ENCODE assay signal across 17 cellular contexts in genomic region chr14:61107148-61107641, GRCh38.
DNase-seq lines count a peak whose midpoint lies in the region; ATAC-seq and TF ChIP-seq lines count a peak whose summit lies in the region.
"Had no signal": no experiment of that assay in that cellular context is flagged by ENCODE, and none has a peak within 500 bp of the region (broad histone marks: within the 10 kb centered on the region; RNA-seq: fewer than 3 reads in every experiment).

No MANE protein-coding gene starts in this region.

- no peak overlapping the region for H3K4me3 ChIP-seq in heart left ventricle
- no peak overlapping the region for H3K4me3 ChIP-seq in colonic mucosa
- no peak overlapping the region for H3K4me3 ChIP-seq in mesenchymal stem cell (ENCODE audit: insufficient read depth in 1 of 2, low read depth in 1 of 2, low read length in 2 of 2)
- no peak overlapping the region for H3K4me3 ChIP-seq in uterus
- no peak overlapping the region for H3K4me3 ChIP-seq in tibial artery

- no peak overlapping the region for H3K27ac Mint-ChIP-seq in stimulated activated naive CD8-positive, alpha-beta T cell treated with anti-CD3 and anti-CD28 coated beads, Interleukin-15, amount 100 ng/mL, for 72 hours
- H3K27ac Mint-ChIP-seq in activated CD4-positive, alpha-beta T cell treated with anti-CD3 and anti-CD28 coated beads for 36 hours = no peak overlapping the region
- H3K27ac Mint-ChIP-seq: CD4-positive, alpha-beta memory T cell; IgD-negative memory B cell; mesothelial cell of epicardium had no signal

- H3K4me1 Mint-ChIP-seq in stimulated activated naive CD8-positive, alpha-beta T cell treated with anti-CD3 and anti-CD28 coated beads, Interleukin-15, amount 100 ng/mL, for 72 hours = peaks cover 21% of the 10 kb centered on the region
- peaks cover 21% of the 10 kb centered on the region for H3K4me1 Mint-ChIP-seq in activated CD4-positive, alpha-beta T cell treated with anti-CD3 and anti-CD28 coated beads for 36 hours

- no peak overlapping the region for H3K4me3 Mint-ChIP-seq in stimulated activated naive CD8-positive, alpha-beta T cell treated with anti-CD3 and anti-CD28 coated beads, Interleukin-15, amount 100 ng/mL, for 72 hours
- no peak overlapping the region for H3K4me3 Mint-ChIP-seq in activated CD4-positive, alpha-beta T cell treated with anti-CD3 and anti-CD28 coated beads for 36 hours
- H3K4me3 Mint-ChIP-seq: CD4-positive, alpha-beta memory T cell; IgD-negative memory B cell; mesothelial cell of epicardium had no signal

- H3K9me3 ChIP-seq in heart left ventricle = no peaks in the 10 kb centered on the region
- no peaks in the 10 kb centered on the region for H3K9me3 ChIP-seq in colonic mucosa
- no peaks in the 10 kb centered on the region for H3K9me3 ChIP-seq in mesenchymal stem cell (ENCODE audit: control insufficient read depth, low read length)
- no peaks in the 10 kb centered on the region for H3K9me3 ChIP-seq in uterus
- H3K9me3 ChIP-seq in tibial artery = no peaks in the 10 kb centered on the region

- peak overlapping the region in 1 of 2 experiments; percentile 83 for H3K14ac ChIP-seq in mesenchymal stem cell (ENCODE audit: low read length in 2 of 2)

- H3K4me1 ChIP-seq in heart left ventricle = peaks cover 0 to 67% (median 33%) of the 10 kb centered on the region in 12 donors
- H3K4me1 ChIP-seq in colonic mucosa = no peaks in the 10 kb centered on the region
- peaks cover 29% of the 10 kb centered on the region for H3K4me1 ChIP-seq in mesenchymal stem cell (ENCODE audit: control insufficient read depth, insufficient read depth, low read depth, low read length)
- H3K4me1 ChIP-seq in uterus = no peaks in the 10 kb centered on the region
- H3K4me1 ChIP-seq in tibial artery = peaks cover 6 to 43% (median 36%) of the 10 kb centered on the region in 4 donors

- H2AK5ac ChIP-seq in mesenchymal stem cell (ENCODE audit: low read length, severe bottlenecking) = peak overlapping the region; percentile 10

- H3K27ac ChIP-seq in heart left ventricle = peak overlapping the region in 1 of 12 donors; percentile 13
- no peak overlapping the region for H3K27ac ChIP-seq in colonic mucosa
- H3K27ac ChIP-seq in mesenchymal stem cell (ENCODE audit: low read length, poor library complexity, severe bottlenecking) = no peak overlapping the region
- H3K27ac ChIP-seq in uterus = no peak overlapping the region
- H3K27ac ChIP-seq in tibial artery = no peak overlapping the region
- H3K27ac ChIP-seq: foreskin keratinocyte had no signal

- peak overlapping the region in 1 of 2 experiments; percentile 80 for H3K18ac ChIP-seq in mesenchymal stem cell (ENCODE audit: low read depth in 1 of 2, low read length in 2 of 2)

- H2BK15ac ChIP-seq in mesenchymal stem cell (ENCODE audit: low read depth, poor library complexity, severe bottlenecking) = peak overlapping the region; percentile 35

- 38 to 66% (median 56%) methylated on average over 13 of the region's 13 CpGs for WGBS in heart left ventricle, 4 donors
- 91% methylated on average over 13 of the region's 13 CpGs for WGBS in mesenchymal stem cell

- intact Hi-C loops in heart left ventricle (cut with DNase I) (no loop called here), cardiac septum (cut with DNase I) (no loop called here), colonic mucosa (cut with DNase I) (no loop called here), uterus (cut with DNase I; ENCODE audit: low total_unique reads) (no loop called here), tibial artery (cut with DNase I; ENCODE audit: low total_unique reads) (no loop called here)
- intact Hi-C loops in activated CD4-positive, alpha-beta T cell treated with anti-CD3 and anti-CD28 coated beads for 36 hours (cut with DNase I, micrococcal nuclease) = no loop called here

- peaks cover 19% of the 10 kb centered on the region for H3K27me3 Mint-ChIP-seq in stimulated activated naive CD8-positive, alpha-beta T cell treated with anti-CD3 and anti-CD28 coated beads, Interleukin-15, amount 100 ng/mL, for 72 hours
- H3K27me3 Mint-ChIP-seq in activated CD4-positive, alpha-beta T cell treated with anti-CD3 and anti-CD28 coated beads for 36 hours = peaks cover 4% of the 10 kb centered on the region

- TF ChIP-seq CTCF in heart left ventricle (IDR thresholded peaks at IDR 0.05) (peak in 1 of 12 donors; percentile 0), colonic mucosa (IDR thresholded peaks at IDR 0.05) (no peak), uterus (IDR thresholded peaks at IDR 0.05) (no peak), tibial artery (IDR thresholded peaks at IDR 0.05) (no peak)

- H2BK120ac ChIP-seq in mesenchymal stem cell (ENCODE audit: low read depth, low read length) = no peak overlapping the region

- no peaks in the 10 kb centered on the region for H3K9me3 Mint-ChIP-seq in stimulated activated naive CD8-positive, alpha-beta T cell treated with anti-CD3 and anti-CD28 coated beads, Interleukin-15, amount 100 ng/mL, for 72 hours
- no peaks in the 10 kb centered on the region for H3K9me3 Mint-ChIP-seq in activated CD4-positive, alpha-beta T cell treated with anti-CD3 and anti-CD28 coated beads for 36 hours (ENCODE audit: low read depth)
- H3K9me3 Mint-ChIP-seq: mesothelial cell of epicardium had no signal

- H2BK5ac ChIP-seq in mesenchymal stem cell (ENCODE audit: low read depth, low read length, poor library complexity, severe bottlenecking) = no peak overlapping the region

- no peaks in the 10 kb centered on the region for H3K36me3 ChIP-seq in heart left ventricle
- no peaks in the 10 kb centered on the region for H3K36me3 ChIP-seq in colonic mucosa
- H3K36me3 ChIP-seq in mesenchymal stem cell (ENCODE audit: control insufficient read depth in 1 of 2, insufficient read depth in 2 of 2, low read depth in 1 of 2, low read length in 2 of 2) = peaks cover 2 to 4% of the 10 kb centered on the region in 2 experiments
- H3K36me3 ChIP-seq in uterus = no peaks in the 10 kb centered on the region
- H3K36me3 ChIP-seq in tibial artery = no peaks in the 10 kb centered on the region

- H3K79me1 ChIP-seq in mesenchymal stem cell (replicated peaks; ENCODE audit: low read length, poor library complexity, severe bottlenecking) = no peaks in the 10 kb centered on the region

- peak overlapping the region; percentile 28 to 56 for H2BK12ac ChIP-seq in mesenchymal stem cell (ENCODE audit: low read length in 2 of 2)

- no peak overlapping the region for H4K8ac ChIP-seq in mesenchymal stem cell (ENCODE audit: low read length)

- no peaks in the 10 kb centered on the region for H3K36me3 Mint-ChIP-seq in activated CD4-positive, alpha-beta T cell treated with anti-CD3 and anti-CD28 coated beads for 36 hours (ENCODE audit: low read depth)
- H3K36me3 Mint-ChIP-seq: mesothelial cell of epicardium had no signal

- no peak overlapping the region for H2AFZ ChIP-seq in mesenchymal stem cell (ENCODE audit: low read depth, low read length)

- no peak overlapping the region for H3K23ac ChIP-seq in mesenchymal stem cell (ENCODE audit: low read length in 2 of 2)

- DNase-seq in heart left ventricle (peak; percentile 50 to 76 (median 65)), cardiac septum (ENCODE audit: low spot score) (no peak), colonic mucosa (peak; percentile 34), mesenchymal stem cell (no peak), uterus (peak; percentile 30 to 69), tibial artery (no peak)
- DNase-seq in stimulated activated naive CD8-positive, alpha-beta T cell treated with anti-CD3 and anti-CD28 coated beads, Interleukin-15, amount 100 ng/mL, for 72 hours = no peak
- no peak for DNase-seq in activated CD4-positive, alpha-beta T cell treated with anti-CD3 and anti-CD28 coated beads for 36 hours
- DNase-seq: activated effector memory CD4-positive, alpha-beta T cell treated with Interleukin-2 at 50 U/mL for 16 hours; CD4-positive, alpha-beta memory T cell; effector CD4-positive, alpha-beta T cell; foreskin keratinocyte; NCI-H1417; NCI-H345; occipital lobe had no signal

- H3K4ac ChIP-seq in mesenchymal stem cell (ENCODE audit: low read depth in 1 of 2, low read length in 2 of 2) = peak overlapping the region in 1 of 2 experiments; percentile 25

- H3K9ac ChIP-seq in colonic mucosa (ENCODE audit: low read depth in 2 of 2, low read length in 2 of 2) (no peak overlapping the region), mesenchymal stem cell (ENCODE audit: low read length) (no peak overlapping the region)

- H3K27me3 ChIP-seq in heart left ventricle (no peaks in the 10 kb centered on the region), colonic mucosa (no peaks in the 10 kb centered on the region), mesenchymal stem cell (ENCODE audit: control insufficient read depth in 1 of 2, insufficient read depth in 1 of 2, low read length in 2 of 2) (no peaks in the 10 kb centered on the region), uterus (no peaks in the 10 kb centered on the region), tibial artery (no peaks in the 10 kb centered on the region)
- H3K27me3 ChIP-seq: foreskin keratinocyte had no signal

- CTCF ChIA-PET in activated CD4-positive, alpha-beta T cell treated with anti-CD3 and anti-CD28 coated beads for 36 hours (lab: Charles Lee) = no interaction called here

- peak in 2 of 4 donors; percentile 2 to 18 for ATAC-seq in heart left ventricle
- ATAC-seq in stimulated activated naive CD8-positive, alpha-beta T cell treated with anti-CD3 and anti-CD28 coated beads, Interleukin-15, amount 100 ng/mL, for 72 hours = no peak
- no peak for ATAC-seq in activated CD4-positive, alpha-beta T cell treated with anti-CD3 and anti-CD28 coated beads for 36 hours

- TF ChIP-seq POLR2A in heart left ventricle (IDR thresholded peaks at IDR 0.05) (no peak), uterus (IDR thresholded peaks at IDR 0.05) (no peak)

- H3K4me2 ChIP-seq in mesenchymal stem cell (ENCODE audit: low read length, poor library complexity, severe bottlenecking) = no peak overlapping the region

- peak overlapping the region; percentile 15 for H4K91ac ChIP-seq in mesenchymal stem cell (ENCODE audit: low read length)

- POLR2A ChIA-PET in activated CD4-positive, alpha-beta T cell treated with anti-CD3 and anti-CD28 coated beads for 36 hours (lab: Charles Lee) = no interaction called here

Comparison
In these comparisons a context has a peak if more than half of its experiments do, and no peak if none do; other contexts are left out.
1. DNase-seq: peak in heart left ventricle (5 of 5), colonic mucosa (single experiment) and uterus (2 of 2); none in cardiac septum (single experiment), mesenchymal stem cell (single experiment), stimulated activated naive CD8-positive, alpha-beta T cell treated with anti-CD3 and anti-CD28 coated beads, Interleukin-15, amount 100 ng/mL, for 72 hours (0 of 2), activated CD4-positive, alpha-beta T cell treated with anti-CD3 and anti-CD28 coated beads for 36 hours (single experiment) and tibial artery (0 of 2).